8 cellular contexts compared by ENCODE assay signal in the genomic region with DNA sequence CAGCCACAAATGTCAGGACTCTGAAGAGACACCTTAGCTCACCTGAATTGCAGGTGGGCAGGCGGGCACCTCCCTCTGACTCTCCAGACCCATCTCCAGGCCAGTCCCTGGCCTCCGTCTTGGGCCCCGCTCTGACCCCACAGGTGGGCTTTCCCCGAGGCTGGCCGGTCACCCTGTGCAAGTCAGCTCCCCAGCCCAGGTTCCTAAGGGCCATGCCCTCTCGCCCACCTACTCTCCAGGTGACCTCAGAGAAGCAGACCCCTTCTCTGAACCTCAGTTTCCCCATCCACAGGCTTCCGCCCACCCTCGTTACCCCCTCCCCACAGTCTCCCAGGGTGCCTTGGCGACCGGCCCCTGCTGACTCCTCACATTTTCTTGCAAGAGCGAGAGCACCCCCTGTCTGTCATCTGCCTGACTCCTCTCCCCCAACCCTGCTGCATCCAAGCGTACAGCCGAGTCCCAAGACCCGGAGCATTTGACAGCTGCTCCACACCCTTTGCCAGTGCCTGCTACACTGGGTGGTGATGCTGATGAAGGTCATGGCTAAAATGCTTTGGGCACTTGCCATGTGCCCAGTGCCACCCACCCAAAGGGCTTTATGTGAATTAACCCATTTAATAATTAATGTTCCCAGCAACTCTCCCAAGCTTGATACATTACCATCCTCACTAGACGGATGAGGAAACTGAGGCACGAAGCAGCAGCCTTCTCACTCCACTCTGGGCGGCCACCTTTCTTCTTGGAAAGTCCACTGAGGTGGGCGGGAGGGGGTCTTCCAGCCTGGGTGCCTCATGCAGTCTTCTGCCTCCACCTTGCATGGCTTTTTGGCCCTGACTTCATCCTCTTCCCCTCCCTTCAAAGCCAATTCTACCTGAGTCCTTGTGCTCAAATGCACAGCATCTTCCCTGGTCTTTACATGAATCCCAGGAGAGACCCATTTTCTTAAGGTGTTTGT. TPM values are rescaled to one million over a fixed set of nuclear protein-coding genes. Genes with fewer than 3 reads are reported as not detected.
DNase-seq lines count a peak whose midpoint lies in the region; ATAC-seq, FAIRE-seq and TF ChIP-seq lines count a peak whose summit lies in the region.

No MANE protein-coding gene starts in this region.

- no peak overlapping the region for H2AFZ ChIP-seq in H1 (ENCODE audit: low read length)

- H2BK12ac ChIP-seq in H1 (ENCODE audit: low read depth, low read length) = no peak overlapping the region

- H3K4me3 ChIP-seq in H1 (ENCODE audit: extremely low read depth in 1 of 4, insufficient read depth in 2 of 4, low read depth in 3 of 4, low read length in 4 of 4) (no peak overlapping the region), mucosa of descending colon (no peak overlapping the region)

- no peak overlapping the region for H3K18ac ChIP-seq in H1 (ENCODE audit: extremely low read depth, low read length)

- H3K4ac ChIP-seq in H1 (replicated peaks; ENCODE audit: insufficient read length, low read depth, low read length) = no peak overlapping the region

- FAIRE-seq in H1 (lab: Jason Lieb, UNC) = no peak

- DNase-seq in Ammon's horn (ENCODE audit: low spot score) (peak; percentile 66), KBM-7 (peak; percentile 37), H1 (ENCODE audit: low read depth in 1 of 2, low spot score in 2 of 2) (peak in 1 of 2 experiments; percentile 80), mucosa of descending colon (peak in 2 of 3 donors; percentile 41 to 47), amniotic stem cell (lab: John Stamatoyannopoulos, UW) (no peak), inferior parietal cortex (ENCODE audit: extremely low spot score) (no peak)

- H2AK5ac ChIP-seq in H1 (ENCODE audit: low read depth, low read length) = no peak overlapping the region

- no peak overlapping the region for H4K8ac ChIP-seq in H1 (ENCODE audit: extremely low read depth, insufficient read depth, low read length)

- H3K56ac ChIP-seq in H1 (replicated peaks; ENCODE audit: insufficient read length, low read depth, low read length) = no peak overlapping the region

- TF ChIP-seq RAD21 in H1 (IDR thresholded peaks at IDR 0.05 in 1 of 2, conservative IDR thresholded peaks at IDR 0.05 in 1 of 2; ENCODE audit: low read depth in 2 of 2, low read length in 2 of 2) = peak; percentile 70 to 77

- H2BK15ac ChIP-seq in H1 (ENCODE audit: low read length) = no peak overlapping the region

- H3K36me3 ChIP-seq in H1 (ENCODE audit: control insufficient read depth in 2 of 4, insufficient read depth in 4 of 4, low read length in 3 of 4) (no peaks in the 10 kb centered on the region; a peak in 1 of 8 replicates), mucosa of descending colon (ENCODE audit: low read depth) (no peaks in the 10 kb centered on the region)

- H2BK20ac ChIP-seq in H1 (ENCODE audit: low read length) = no peak overlapping the region

- 75% methylated on average over 18 of the region's 18 CpGs; no CpG with 5 or more reads in 1 of the 2 experiments for WGBS in H1 (ENCODE audit: extremely low coverage in 1 of 2, insufficient coverage in 1 of 2, insufficient read length in 1 of 2, insufficient replicate concordance in 2 of 2, low coverage in 1 of 2, low lambda C conversion rate in 2 of 2, missing lambda C conversion rate in 1 of 2), 2 experiments

- POLR2A ChIA-PET in H1 (lab: Charles Lee; ENCODE audit: partially characterized antibody) = no interaction called here

- no peak for TF ChIP-seq POLR2A in H1 (IDR thresholded peaks at IDR 0.05; ENCODE audit: control extremely low read depth in 1 of 2, low read depth in 2 of 2, low read length in 2 of 2)

- H2BK5ac ChIP-seq in H1 (ENCODE audit: low read depth, low read length) = no peak overlapping the region

- H4K91ac ChIP-seq in H1 (replicated peaks; ENCODE audit: insufficient read length, low read length) = no peak overlapping the region

- intact Hi-C loops in mucosa of descending colon (cut with DNase I, micrococcal nuclease) = loop anchor here in 1 of 2 donors (5.0 kb wide), 1 partner anchor 120 kb away; no protein-coding TSS in a partner anchor

- H3K79me1 ChIP-seq in H1 (ENCODE audit: low read depth, low read length) = no peaks in the 10 kb centered on the region

- H3K9ac ChIP-seq in H1 (replicated peaks in 1 of 4; ENCODE audit: extremely low read depth in 1 of 4, low read depth in 3 of 4, low read length in 3 of 4) = no peak overlapping the region

- no peaks in the 10 kb centered on the region for H3K23me2 ChIP-seq in H1 (ENCODE audit: low read depth, low read length)

- H3K27ac ChIP-seq in H1 (ENCODE audit: low read depth, low read length) = no peak overlapping the region

- H3K9me3 ChIP-seq in H1 (ENCODE audit: insufficient read depth in 2 of 2, low read depth in 1 of 2, low read length in 1 of 2) (no peaks in the 10 kb centered on the region), mucosa of descending colon (no peaks in the 10 kb centered on the region)

- no peak overlapping the region for H3K4me2 ChIP-seq in H1 (ENCODE audit: insufficient read depth in 1 of 2, low read depth in 2 of 2, low read length in 2 of 2)

- no peak for TF ChIP-seq EP300 in H1 (IDR thresholded peaks at IDR 0.05; ENCODE audit: borderline replicate concordance in 1 of 2, low read depth in 2 of 2, low read length in 2 of 2)

- H3K14ac ChIP-seq in H1 (ENCODE audit: insufficient read length) = no peak overlapping the region

- ATAC-seq in mucosa of descending colon = peak; percentile 47
- no peak for ATAC-seq in HG03280 (IDR thresholded peaks at IDR 0.05; ENCODE audit: unreplicated experiment)
- ATAC-seq in HG02973 (IDR thresholded peaks at IDR 0.05; ENCODE audit: unreplicated experiment) = no peak

- no peaks in the 10 kb centered on the region for H3K4me1 ChIP-seq in H1 (replicated peaks in 1 of 4; ENCODE audit: control insufficient read depth in 3 of 4, insufficient read depth in 4 of 4, low read length in 3 of 4)
- no peaks in the 10 kb centered on the region for H3K4me1 ChIP-seq in mucosa of descending colon (ENCODE audit: low read depth)

- H3K27me3 ChIP-seq in H1 (replicated peaks in 1 of 4; ENCODE audit: control insufficient read depth in 3 of 4, extremely low read depth in 1 of 4, insufficient read depth in 3 of 4, low read length in 3 of 4) = no peaks in the 10 kb centered on the region

- no peak overlapping the region for H2BK120ac ChIP-seq in H1 (replicated peaks; ENCODE audit: low read depth, low read length)

- in situ Hi-C loops in KBM-7 (cut with MboI; ENCODE audit: low pct_unique_long_range_greater_than_20kb, low sequenced_read_pairs) = no loop called here

- peaks cover 0 to 3% of the 10 kb centered on the region in 2 experiments for H4K20me1 ChIP-seq in H1 (replicated peaks in 1 of 2; ENCODE audit: control insufficient read depth in 1 of 2, insufficient read depth in 2 of 2, low read length in 2 of 2)

- no peak overlapping the region for H4K5ac ChIP-seq in H1 (ENCODE audit: insufficient read length, low read depth, low read length)

- TF ChIP-seq CTCF in H1 (IDR thresholded peaks at IDR 0.05; ENCODE audit: control extremely low read depth in 1 of 3, insufficient read depth in 1 of 3, low read depth in 1 of 3, low read length in 3 of 3) (peak; percentile 66 to 69 (median 66)), mucosa of descending colon (IDR thresholded peaks at IDR 0.05) (no peak)

- H3K79me2 ChIP-seq in H1 (ENCODE audit: control insufficient read depth in 1 of 2, insufficient read depth in 2 of 2, low read length in 2 of 2) = no peaks in the 10 kb centered on the region

- CTCF ChIA-PET in H1 (lab: Charles Lee; ENCODE audit: partially characterized antibody) = interaction anchor here (0.5 to 17.3 kb wide), 41 partner anchors 9 to 462 kb away, joined by 3 to 206 read pairs (median 6); a partner anchor contains a TSS

- no peak overlapping the region for H3K23ac ChIP-seq in H1 (ENCODE audit: insufficient read length)

TF ChIP-seq in H1, 55 proteins besides CTCF, POLR2A, EP300 and RAD21 (continues in another document):
- TF ChIP-seq TBP (IDR thresholded peaks at IDR 0.05; ENCODE audit: low read depth, low read length) (no peak), SP4 (IDR thresholded peaks at IDR 0.05; ENCODE audit: low read length) (no peak)
- TF ChIP-seq, protein P1, sequence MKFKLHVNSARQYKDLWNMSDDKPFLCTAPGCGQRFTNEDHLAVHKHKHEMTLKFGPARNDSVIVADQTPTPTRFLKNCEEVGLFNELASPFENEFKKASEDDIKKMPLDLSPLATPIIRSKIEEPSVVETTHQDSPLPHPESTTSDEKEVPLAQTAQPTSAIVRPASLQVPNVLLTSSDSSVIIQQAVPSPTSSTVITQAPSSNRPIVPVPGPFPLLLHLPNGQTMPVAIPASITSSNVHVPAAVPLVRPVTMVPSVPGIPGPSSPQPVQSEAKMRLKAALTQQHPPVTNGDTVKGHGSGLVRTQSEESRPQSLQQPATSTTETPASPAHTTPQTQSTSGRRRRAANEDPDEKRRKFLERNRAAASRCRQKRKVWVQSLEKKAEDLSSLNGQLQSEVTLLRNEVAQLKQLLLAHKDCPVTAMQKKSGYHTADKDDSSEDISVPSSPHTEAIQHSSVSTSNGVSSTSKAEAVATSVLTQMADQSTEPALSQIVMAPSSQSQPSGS (IDR thresholded peaks at IDR 0.05; ENCODE audit: low read length) = no peak

RNA-seq across cellular contexts. Expression of a gene that starts 51.1 kb away (rescaled TPM):
- total RNA-seq in H1 (2021; fragmentation: NEBNext Ultra II Directional; extraction: Animal tissue kit (Norgen Biotek cat#: 25700)) = not detected in 2 replicates
- 0.32 TPM in 1 of 2 replicates, not detected in the other for polyA plus RNA-seq in H1 (2011; rRNA removed)
- polyA plus RNA-seq in H1 (2011; cell fraction: cytosol; rRNA removed) = not detected
- polyA plus RNA-seq in H1 (2011; cell fraction: nucleus; rRNA removed) = not detected
- not detected in 4 replicates for polyA plus RNA-seq in H1 (2012, experiment 1 of 2)
- polyA plus RNA-seq in H1 (2012, experiment 2 of 2) = not detected
- polyA plus RNA-seq in H1 (2013, experiment 1 of 2) = not detected
- polyA plus RNA-seq in H1 (2013, experiment 2 of 2) = not detected
- polyA minus RNA-seq in H1 (2011; rRNA and poly(A)+ RNA removed) = not detected in 2 replicates
- polyA minus RNA-seq in H1 (2011; cell fraction: cytosol; rRNA and poly(A)+ RNA removed) = not detected
- polyA minus RNA-seq in H1 (2011; cell fraction: nucleus; rRNA and poly(A)+ RNA removed) = not detected
- total RNA-seq in mucosa of descending colon = 1 to 10 TPM in 1 of 3 donors, not detected in 2; 2.8 TPM

RNA-seq across cellular contexts. Expression of a gene that starts 57.8 kb away (rescaled TPM):
- 0.90 TPM in 1 of 2 replicates, not detected in the other for total RNA-seq in H1 (2021; fragmentation: NEBNext Ultra II Directional; extraction: Animal tissue kit (Norgen Biotek cat#: 25700))
- 0.66 and 1.3 TPM in 2 replicates for polyA plus RNA-seq in H1 (2011; rRNA removed)
- polyA plus RNA-seq in H1 (2011; cell fraction: cytosol; rRNA removed) = 1.1 TPM
- 0.17 TPM for polyA plus RNA-seq in H1 (2011; cell fraction: nucleus; rRNA removed)
- polyA plus RNA-seq in H1 (2012, experiment 1 of 2) = 1.0 to 1.8 TPM (median 1.5 TPM) in 4 replicates
- polyA plus RNA-seq in H1 (2012, experiment 2 of 2) = 0.33 TPM
- 0.24 TPM for polyA plus RNA-seq in H1 (2013, experiment 1 of 2)
- polyA plus RNA-seq in H1 (2013, experiment 2 of 2) = 0.29 TPM
- 0.51 TPM in 1 of 2 replicates, not detected in the other for polyA minus RNA-seq in H1 (2011; rRNA and poly(A)+ RNA removed)
- polyA minus RNA-seq in H1 (2011; cell fraction: cytosol; rRNA and poly(A)+ RNA removed) = not detected
- polyA minus RNA-seq in H1 (2011; cell fraction: nucleus; rRNA and poly(A)+ RNA removed) = not detected
- total RNA-seq in mucosa of descending colon = 1 to 10 TPM in 1 of 3 donors, not detected in 2; 1.0 TPM

Comparison
In these comparisons a context has a peak if more than half of its experiments do, and no peak if none do; other contexts are left out.
1. DNase-seq: peak in Ammon's horn (single experiment), KBM-7 (single experiment) and mucosa of descending colon (2 of 3); none in amniotic stem cell (single experiment) and inferior parietal cortex (single experiment).